Comparison of ENCODE assay signal across 8 cellular contexts in genomic region chr5:1883120-1883924, GRCh38. TPM values are rescaled to one million over a fixed set of nuclear protein-coding genes. Genes with fewer than 3 reads are reported as not detected.
DNase-seq lines count a peak whose midpoint lies in the region; ATAC-seq and TF ChIP-seq lines count a peak whose summit lies in the region.

No MANE protein-coding gene starts in this region.

- H2BK5ac ChIP-seq in neuronal stem cell (ENCODE audit: low read length) = no peak overlapping the region

- H3K27me3 ChIP-seq in neuronal stem cell (ENCODE audit: control insufficient read depth in 3 of 3, insufficient read depth in 3 of 3, low read depth in 1 of 3, low read length in 3 of 3) = peaks cover 85 to 99% (median 93%) of the 10 kb centered on the region in 3 experiments

- no peak overlapping the region for H3K14ac ChIP-seq in neuronal stem cell (ENCODE audit: low read length)

- no peak overlapping the region for H2AK5ac ChIP-seq in neuronal stem cell (ENCODE audit: low read depth, low read length)

- H3K9ac ChIP-seq in neuronal stem cell (ENCODE audit: low read depth, low read length, poor library complexity) = no peak overlapping the region

- peak overlapping the region; percentile 67 for H3K4me3 ChIP-seq in epithelial cell of esophagus (ENCODE audit: low read length)
- peak overlapping the region in 1 of 2 donors; percentile 44 for H3K4me3 ChIP-seq in neuronal stem cell (ENCODE audit: low read length in 2 of 2)

- no CpG with 5 or more reads among the region's 78 CpGs for WGBS in neuronal stem cell (ENCODE audit: extremely low coverage in 2 of 2, insufficient read length in 2 of 2, insufficient replicate concordance in 1 of 2), 2 donors

- peak overlapping the region; percentile 65 for H3K23ac ChIP-seq in neuronal stem cell (ENCODE audit: low read depth, low read length, poor library complexity)

- H4K8ac ChIP-seq in neuronal stem cell (ENCODE audit: low read depth, low read length) = no peak overlapping the region

- peaks cover 2 to 12% of the 10 kb centered on the region in 2 donors for H3K9me3 ChIP-seq in neuronal stem cell (replicated peaks in 1 of 2; ENCODE audit: control insufficient read depth in 2 of 2, insufficient read depth in 1 of 2, low read depth in 1 of 2, low read length in 2 of 2)

- no peak overlapping the region for H2BK120ac ChIP-seq in neuronal stem cell (ENCODE audit: low read depth, low read length)

- H3K79me1 ChIP-seq in neuronal stem cell (ENCODE audit: low read depth, low read length) = peaks cover 2% of the 10 kb centered on the region

- H3K4me1 ChIP-seq in neuronal stem cell (ENCODE audit: control insufficient read depth in 2 of 2, insufficient read depth in 1 of 2, low read depth in 1 of 2, low read length in 2 of 2) = peaks cover 4 to 23% of the 10 kb centered on the region in 2 donors

- peak overlapping the region; percentile 89 for H2AFZ ChIP-seq in neuronal stem cell (ENCODE audit: low read length)

- no peak overlapping the region for H4K91ac ChIP-seq in neuronal stem cell (ENCODE audit: low read depth, low read length, poor library complexity)

- no peak overlapping the region for H3K27ac ChIP-seq in neuronal stem cell (replicated peaks; ENCODE audit: low read length)

- H2BK12ac ChIP-seq in neuronal stem cell (ENCODE audit: low read length) = no peak overlapping the region

- TF ChIP-seq CTCF in epithelial cell of esophagus (IDR thresholded peaks at IDR 0.05; ENCODE audit: insufficient read depth, low read depth, low read length, missing control alignments) = peak; percentile 10

- H2BK15ac ChIP-seq in neuronal stem cell (ENCODE audit: low read length) = no peak overlapping the region

- H3K4ac ChIP-seq in neuronal stem cell (ENCODE audit: low read length) = no peak overlapping the region

- H3K36me3 ChIP-seq in neuronal stem cell (replicated peaks in 1 of 2; ENCODE audit: control insufficient read depth in 2 of 2, insufficient read depth in 2 of 2, low read length in 2 of 2) = peaks cover 0 to 10% of the 10 kb centered on the region in 2 donors

- ATAC-seq in GM18519 (IDR thresholded peaks at IDR 0.05; ENCODE audit: low FRiP score, unreplicated experiment) (no peak), HG02938 (IDR thresholded peaks at IDR 0.05; ENCODE audit: unreplicated experiment) (no peak)

- peak overlapping the region; percentile 45 for H3K4me2 ChIP-seq in neuronal stem cell (ENCODE audit: insufficient read depth, low read length, poor library complexity, severe bottlenecking)

- peak overlapping the region; percentile 28 for H3K18ac ChIP-seq in neuronal stem cell (ENCODE audit: low read length)

- peak; percentile 15 for DNase-seq in DMS79 (lab: John Stamatoyannopoulos, UW)
- DNase-seq in NCI-H1105 treated with DMSO at 0.1 percent for 48 hours (lab: John Stamatoyannopoulos, UW) = peak; percentile 37
- peak; percentile 58 for DNase-seq in epithelial cell of esophagus (ENCODE audit: low read depth)
- DNase-seq in neuronal stem cell (ENCODE audit: low spot score) = no peak
- DNase-seq in NCI-H1694 (lab: John Stamatoyannopoulos, UW) = no peak
- no peak for DNase-seq in stimulated activated CD8-positive, alpha-beta memory T cell treated with anti-CD3 and anti-CD28 coated beads, Interleukin-4, amount 100 ng/mL, for 48 hours

RNA-seq across cellular contexts. Expression of gene IRX4, which starts 0.6 kb away (rescaled TPM):
- not detected for polyA plus RNA-seq in neuronal stem cell (2013, experiment 1 of 2)
- polyA plus RNA-seq in neuronal stem cell (2013, experiment 2 of 2) = 0.01 TPM

Comparison
In these comparisons a context has a peak if more than half of its experiments do, and no peak if none do; other contexts are left out.
1. DNase-seq: peak in DMS79 (single experiment), NCI-H1105 treated with DMSO at 0.1 percent for 48 hours (single experiment) and epithelial cell of esophagus (single experiment); none in neuronal stem cell (single experiment), NCI-H1694 (single experiment) and stimulated activated CD8-positive, alpha-beta memory T cell treated with anti-CD3 and anti-CD28 coated beads, Interleukin-4, amount 100 ng/mL, for 48 hours (single experiment).